Comparison of ENCODE assay signal across 19 cellular contexts in the genomic region with DNA sequence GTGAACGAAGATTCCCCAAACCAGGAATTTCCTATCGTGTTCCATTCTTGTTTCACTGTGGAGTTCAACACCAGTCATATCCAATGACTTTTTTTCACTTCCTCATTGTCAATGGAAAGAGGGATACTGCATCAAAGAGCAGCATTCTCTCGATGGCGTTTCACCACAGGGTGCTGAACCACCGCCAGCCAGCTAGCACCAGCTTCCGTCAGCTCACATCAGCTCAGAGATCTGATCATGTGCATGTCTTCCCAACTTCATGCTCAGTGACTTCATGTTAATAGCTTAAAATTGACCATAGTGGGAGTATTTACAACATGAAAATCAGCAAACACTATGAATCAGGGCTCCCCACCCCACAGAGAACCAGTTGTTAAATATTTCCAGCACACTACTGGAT.
"Had no signal": no experiment of that assay in that cellular context is flagged by ENCODE, and none has a peak within 500 bp of the region (broad histone marks: within the 10 kb centered on the region; RNA-seq: fewer than 3 reads in every experiment).

No MANE protein-coding gene starts in this region.

- H3K4me3 ChIP-seq: ascending aorta, lung, skin epidermis, testis, upper lobe of right lung had no signal

- H3K9me3 ChIP-seq: ascending aorta, testis, upper lobe of right lung had no signal

- DNase-seq: activated CD4-positive, alpha-beta T cell treated with anti-CD3 and anti-CD28 coated beads, Interleukin-2, amount 10 ng/mL, durations not matched to agents 24 days and 14 days; activated CD8-positive, alpha-beta T cell treated with anti-CD3 and anti-CD28 coated beads for 36 hours; activated effector memory CD4-positive, alpha-beta T cell treated with Interleukin-2 at 50 U/mL for 16 hours; activated T-cell treated with anti-CD3 and anti-CD28 coated beads, Interleukin-2, amount 50 U/mL, for 4 hours; effector CD4-positive, alpha-beta T cell; foreskin melanocyte; left colon; posterior cingulate gyrus; stimulated activated CD4-positive, alpha-beta T cell treated with anti-CD3 and anti-CD28 coated beads, Interleukin-15, amount 100 ng/mL, for 24 hours; stimulated activated CD4-positive, alpha-beta T cell treated with anti-CD3 and anti-CD28 coated beads, Interleukin-2, amount 100 ng/mL, for 48 hours; stimulated activated naive CD8-positive, alpha-beta T cell treated with anti-CD3 and anti-CD28 coated beads, Interleukin-15, amount 100 ng/mL, for 72 hours; T-helper 1 cell; T-helper 9 cell; testis; upper lobe of right lung had no signal

- H3K27me3 ChIP-seq: ascending aorta, testis, upper lobe of right lung had no signal

- H3K4me1 ChIP-seq: upper lobe of right lung had no signal

- H3K27ac ChIP-seq: ascending aorta, skin epidermis, upper lobe of right lung had no signal

- ATAC-seq: activated CD8-positive, alpha-beta T cell treated with anti-CD3 and anti-CD28 coated beads for 36 hours; activated T-cell treated with anti-CD3 and anti-CD28 coated beads, Interleukin-2, amount 50 U/mL, for 4 hours; left colon; natural killer cell treated with Interleukin-12 subunit alpha and Interleukin-12 subunit beta and Interleukin-15 and Interleukin-18, amount 100 ng/mL, for 72 hours; stimulated activated naive CD8-positive, alpha-beta T cell treated with anti-CD3 and anti-CD28 coated beads, Interleukin-15, amount 100 ng/mL, for 72 hours; upper lobe of right lung had no signal

- H3K36me3 ChIP-seq: ascending aorta, upper lobe of right lung had no signal
